Comparison of ENCODE assay signal across 16 cellular contexts in the genomic region with DNA sequence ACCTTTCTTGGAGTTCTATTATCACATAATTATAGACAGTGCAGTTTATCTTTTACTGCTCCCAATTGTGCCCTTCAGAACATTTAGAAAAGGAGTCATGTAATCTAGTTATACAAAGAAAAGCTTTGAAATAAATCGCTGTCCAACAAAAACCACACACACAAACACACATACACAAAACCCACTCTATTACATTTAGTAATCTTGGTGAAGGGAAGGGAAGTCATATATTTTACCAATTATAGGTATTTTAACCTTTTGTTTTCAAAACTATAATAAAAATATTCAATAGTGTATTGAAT.
"Had no signal": no experiment of that assay in that cellular context is flagged by ENCODE, and none has a peak within 500 bp of the region (broad histone marks: within the 10 kb centered on the region; RNA-seq: fewer than 3 reads in every experiment).

No MANE protein-coding gene starts in this region.

- H3K4me2 ChIP-seq: SK-N-SH had no signal

- H3K9me3 Mint-ChIP-seq: activated T-cell treated with anti-CD3 and anti-CD28 coated beads, Interleukin-2, amount 50 U/mL, for 72 hours; central memory CD8-positive, alpha-beta T cell; dendritic cell treated with granulocyte-macrophage colony-stimulating factor and Interleukin-4, amounts not matched to agents 40 ng/mL and 50 ng/mL, for 4 days; immature natural killer cell; natural killer cell had no signal

- H3K27ac ChIP-seq: adrenal gland had no signal

- H3K36me3 Mint-ChIP-seq: immature natural killer cell, natural killer cell had no signal

- H3K4me1 Mint-ChIP-seq: central memory CD8-positive, alpha-beta T cell had no signal

- H3K27me3 Mint-ChIP-seq: central memory CD8-positive, alpha-beta T cell; dendritic cell treated with granulocyte-macrophage colony-stimulating factor and Interleukin-4, amounts not matched to agents 40 ng/mL and 50 ng/mL, for 4 days had no signal

- H3K36me3 ChIP-seq: adrenal gland, sigmoid colon had no signal

- ATAC-seq: activated T-cell treated with anti-CD3 and anti-CD28 coated beads, Interleukin-2, amount 50 U/mL, for 72 hours; natural killer cell; stimulated activated naive CD8-positive, alpha-beta T cell treated with anti-CD3 and anti-CD28 coated beads, Interleukin-15, Interleukin-2, amounts not matched to agents 100 U/mL and 50 U/mL, for 24 hours had no signal

- H3K9ac ChIP-seq: SK-N-SH had no signal

- H3K27me3 ChIP-seq: adrenal gland, sigmoid colon, testis had no signal

- H3K4me3 Mint-ChIP-seq: activated T-cell treated with anti-CD3 and anti-CD28 coated beads, Interleukin-2, amount 50 U/mL, for 72 hours; central memory CD8-positive, alpha-beta T cell; dendritic cell treated with granulocyte-macrophage colony-stimulating factor and Interleukin-4, amounts not matched to agents 40 ng/mL and 50 ng/mL, for 4 days; immature natural killer cell; natural killer cell had no signal

- H3K9me3 ChIP-seq: adrenal gland, mucosa of descending colon, sigmoid colon, SK-N-SH, testis had no signal

- H3K4me3 ChIP-seq: adrenal gland, mucosa of descending colon, sigmoid colon, testis had no signal

- H3K27ac Mint-ChIP-seq: activated T-cell treated with anti-CD3 and anti-CD28 coated beads, Interleukin-2, amount 50 U/mL, for 72 hours; dendritic cell treated with granulocyte-macrophage colony-stimulating factor and Interleukin-4, amounts not matched to agents 40 ng/mL and 50 ng/mL, for 4 days had no signal

- DNase-seq: activated CD4-positive, alpha-beta T cell treated with anti-CD3 and anti-CD28 coated beads, Interleukin-2, amount 50 U/mL, for 4 hours; activated CD4-positive, CD25-positive, alpha-beta regulatory T cell; activated gamma-delta T cell treated with Interleukin-2 at 50 U/mL for 16 hours; activated T-cell treated with anti-CD3 and anti-CD28 coated beads, Interleukin-2, amount 50 U/mL, for 72 hours; adrenal gland; immature natural killer cell; left colon; mucosa of descending colon; natural killer cell; sigmoid colon; SK-N-SH; stimulated activated CD4-positive, alpha-beta T cell treated with anti-CD3 and anti-CD28 coated beads, Interleukin-2, amount 100 ng/mL, for 48 hours; stimulated activated naive CD8-positive, alpha-beta T cell treated with anti-CD3 and anti-CD28 coated beads, Interleukin-15, Interleukin-2, amounts not matched to agents 100 U/mL and 50 U/mL, for 24 hours; testis had no signal
